In the genomic region with DNA sequence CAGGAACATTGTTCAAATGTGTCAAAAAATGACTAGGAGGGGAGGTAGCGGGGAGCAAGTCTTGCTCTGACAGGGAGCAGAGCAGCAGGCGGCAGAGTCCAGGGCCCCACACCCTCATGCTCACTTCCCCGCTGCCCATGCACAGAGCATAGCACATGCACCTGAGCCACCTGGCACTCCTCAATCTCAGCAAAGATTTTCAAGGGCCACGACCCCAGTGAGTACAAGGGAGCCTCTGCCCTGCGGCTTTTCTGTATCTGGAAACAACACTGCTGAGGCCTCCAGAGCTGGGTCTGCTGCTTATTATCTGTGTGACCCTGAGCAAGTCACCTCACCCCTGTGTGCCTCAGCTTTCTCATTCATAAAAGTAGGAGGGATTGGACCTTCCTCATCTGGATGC, we compare ENCODE assay signal across 24 cellular contexts. TPM values are rescaled to one million over a fixed set of nuclear protein-coding genes. Genes with fewer than 3 reads are reported as not detected.
"Had no signal": no experiment of that assay in that cellular context is flagged by ENCODE, and none has a peak within 500 bp of the region (broad histone marks: within the 10 kb centered on the region; RNA-seq: fewer than 3 reads in every experiment).

No MANE protein-coding gene starts in this region.

- H3K9me3 ChIP-seq: neutrophil, pancreas, uterus had no signal

- ATAC-seq: left ventricle myocardium superior; natural killer cell treated with Interleukin-12 subunit alpha and Interleukin-12 subunit beta and Interleukin-15 and Interleukin-18, amount 100 ng/mL, for 72 hours; pancreas; right cardiac atrium; stimulated activated naive B cell treated with anti-CD40 and anti-IgM and Interleukin-4, amounts not matched to agents 10 μg/mL and 1 μg/mL and 100 μg/mL, for 72 hours had no signal

- DNase-seq: activated B cell treated with CpG ODN at 0.5 μM for 24 hours; activated CD4-positive, alpha-beta memory T cell treated with anti-CD3 and anti-CD28 coated beads for 36 hours; activated CD4-positive, alpha-beta T cell treated with anti-CD3 and anti-CD28 coated beads for 48 hours; activated effector memory CD4-positive, alpha-beta T cell treated with Interleukin-2 at 50 U/mL for 16 hours; activated naive CD4-positive, alpha-beta T cell treated with anti-CD3 and anti-CD28 coated beads, Interleukin-2, amount 10 ng/mL, durations not matched to agents 7 days and 5 days; activated T-cell treated with anti-CD3 and anti-CD28 coated beads, Interleukin-2, amount 50 U/mL, for 48 hours; amygdala; cortex of kidney; foreskin melanocyte; immature natural killer cell; left ventricle myocardium superior; pancreas; right cardiac atrium; stimulated activated naive B cell treated with anti-CD40 and anti-IgM and Interleukin-4, amounts not matched to agents 10 μg/mL and 1 μg/mL and 100 μg/mL, for 72 hours; T-helper 9 cell; uterus had no signal

- H3K79me2 ChIP-seq: hepatocyte had no signal

- H2AFZ ChIP-seq: hepatocyte had no signal

- H3K27me3 ChIP-seq: pancreas had no signal

- H3K4me3 ChIP-seq: hepatocyte, pancreas, uterus had no signal

- H3K27ac ChIP-seq: hepatocyte, neutrophil, pancreas, uterus had no signal

- H3K36me3 ChIP-seq: neutrophil, pancreas, uterus had no signal

RNA-seq across cellular contexts. Expression of a gene that starts 1.1 kb away (rescaled TPM):
- total RNA-seq: activated B cell treated with CpG ODN at 0.5 μM for 24 hours; activated CD4-positive, alpha-beta memory T cell treated with anti-CD3 and anti-CD28 coated beads for 36 hours; cerebellum; left ventricle myocardium superior; natural killer cell treated with Interleukin-12 subunit alpha and Interleukin-12 subunit beta and Interleukin-15 and Interleukin-18, amount 100 ng/mL, for 72 hours; pulmonary artery endothelial cell; right cardiac atrium; skeletal muscle tissue; T-helper 1 cell treated with Interleukin-12 subunit alpha and Interleukin-12 subunit beta and Interleukin-4 antibody, amounts not matched to agents 30 ng/mL and 1 ng/mL, for 36 hours had no signal
- polyA plus RNA-seq: immature natural killer cell, right cardiac atrium had no signal

RNA-seq across cellular contexts. Expression of a gene that starts 12.8 kb away (rescaled TPM):
- total RNA-seq: activated B cell treated with CpG ODN at 0.5 μM for 24 hours; activated CD4-positive, alpha-beta memory T cell treated with anti-CD3 and anti-CD28 coated beads for 36 hours; epithelial cell of proximal tubule had no signal
- polyA plus RNA-seq: immature natural killer cell had no signal

RNA-seq across cellular contexts. Expression of a gene that starts 20.4 kb away (rescaled TPM):
- total RNA-seq: activated B cell treated with CpG ODN at 0.5 μM for 24 hours; activated CD4-positive, alpha-beta memory T cell treated with anti-CD3 and anti-CD28 coated beads for 36 hours; cerebellum; left ventricle myocardium superior; natural killer cell treated with Interleukin-12 subunit alpha and Interleukin-12 subunit beta and Interleukin-15 and Interleukin-18, amount 100 ng/mL, for 72 hours; pulmonary artery endothelial cell; right cardiac atrium; skeletal muscle tissue; T-helper 1 cell treated with Interleukin-12 subunit alpha and Interleukin-12 subunit beta and Interleukin-4 antibody, amounts not matched to agents 30 ng/mL and 1 ng/mL, for 36 hours; uterus had no signal
- polyA plus RNA-seq: immature natural killer cell, pancreas, right cardiac atrium had no signal

RNA-seq across cellular contexts. Expression of a gene that starts 25.1 kb away (rescaled TPM):
- total RNA-seq: activated B cell treated with CpG ODN at 0.5 μM for 24 hours; activated CD4-positive, alpha-beta memory T cell treated with anti-CD3 and anti-CD28 coated beads for 36 hours; cerebellum; epithelial cell of proximal tubule; left ventricle myocardium superior; natural killer cell treated with Interleukin-12 subunit alpha and Interleukin-12 subunit beta and Interleukin-15 and Interleukin-18, amount 100 ng/mL, for 72 hours; pancreas; pulmonary artery endothelial cell; right cardiac atrium; skeletal muscle tissue; T-helper 1 cell treated with Interleukin-12 subunit alpha and Interleukin-12 subunit beta and Interleukin-4 antibody, amounts not matched to agents 30 ng/mL and 1 ng/mL, for 36 hours had no signal
- polyA plus RNA-seq: immature natural killer cell, pancreas, right cardiac atrium had no signal
